1 cellular context compared by ENCODE assay signal in genomic region chr21:42465008-42465878, GRCh38.
TF ChIP-seq lines count a peak whose summit lies in the region.

No MANE protein-coding gene starts in this region.

TF ChIP-seq in GM12878, 131 proteins besides CTCF, POLR2A, EP300 and RAD21 (continued from another document and continues in another):
- TF ChIP-seq BACH1 (IDR thresholded peaks at IDR 0.05; ENCODE audit: borderline replicate concordance), result no peak
- peak; percentile 90 for TF ChIP-seq TCF12 (IDR thresholded peaks at IDR 0.05; ENCODE audit: low read depth, low read length)
- TF ChIP-seq ATF7 (IDR thresholded peaks at IDR 0.05; ENCODE audit: low read depth), result peak; percentile 34; the same call in 1 of the 2 replicates
- TF ChIP-seq GATAD2B (conservative IDR thresholded peaks at IDR 0.05; ENCODE audit: low read depth), result peak; percentile 92
- TF ChIP-seq SMC3 (IDR thresholded peaks at IDR 0.05; ENCODE audit: borderline replicate concordance, low read length), result 0 out of 2 replicates have a peak, but pooled peaks have one; percentile 2
- no peak for TF ChIP-seq HDAC6 (IDR thresholded peaks at IDR 0.05; ENCODE audit: unreplicated experiment)
- TF ChIP-seq ZBTB4 (CRISPR knock-in tag; IDR thresholded peaks at IDR 0.05), result no peak
- TF ChIP-seq FOXM1 (IDR thresholded peaks at IDR 0.05; ENCODE audit: low read depth, low read length), result no peak
- TF ChIP-seq ZBTB40 (IDR thresholded peaks at IDR 0.05; ENCODE audit: borderline replicate concordance), result no peak
- peak; percentile 85; the same call in 1 of the 2 replicates for TF ChIP-seq DPF2 (IDR thresholded peaks at IDR 0.05)
- no peak for TF ChIP-seq SP1 (IDR thresholded peaks at IDR 0.05; ENCODE audit: low read depth, low read length)
- TF ChIP-seq E2F4 (IDR thresholded peaks at IDR 0.05; ENCODE audit: low read depth, low read length), result no peak
- TF ChIP-seq JUND (IDR thresholded peaks at IDR 0.05; ENCODE audit: low read depth, low read length), result no peak
- TF ChIP-seq SMAD5 (IDR thresholded peaks at IDR 0.05; ENCODE audit: low read depth), result no peak
- TF ChIP-seq CBFB (IDR thresholded peaks at IDR 0.05; ENCODE audit: low read depth), result peak; percentile 90; the same call in 1 of the 2 replicates
- TF ChIP-seq YBX1 (IDR thresholded peaks at IDR 0.05), result no peak
- no peak for TF ChIP-seq ZNF207 (IDR thresholded peaks at IDR 0.05; ENCODE audit: borderline replicate concordance)
- TF ChIP-seq SIN3A (IDR thresholded peaks at IDR 0.05; ENCODE audit: low read depth, low read length), result no peak
- TF ChIP-seq ZNF24 (IDR thresholded peaks at IDR 0.05), result no peak
- no peak for TF ChIP-seq KLF5 (IDR thresholded peaks at IDR 0.05; ENCODE audit: partially characterized antibody)
- TF ChIP-seq CREM (IDR thresholded peaks at IDR 0.05; ENCODE audit: low read depth), result no peak
- no peak for TF ChIP-seq JUNB (IDR thresholded peaks at IDR 0.05)
- no peak for TF ChIP-seq ZZZ3 (IDR thresholded peaks at IDR 0.05; ENCODE audit: control insufficient read depth, insufficient read length, low read depth)
- no peak for TF ChIP-seq MYB (IDR thresholded peaks at IDR 0.05; ENCODE audit: borderline replicate concordance, low read depth, low read length)
- TF ChIP-seq PRDM15 (CRISPR knock-in tag; IDR thresholded peaks at IDR 0.05), result peak; percentile 26; the same call in 1 of the 2 replicates
- TF ChIP-seq POU2F2 (IDR thresholded peaks at IDR 0.05; ENCODE audit: borderline replicate concordance, low read depth, low read length), result no peak
- TF ChIP-seq USF1 (IDR thresholded peaks at IDR 0.05; ENCODE audit: borderline replicate concordance, extremely low read length, insufficient read depth, low read depth, low read length), result no peak
- TF ChIP-seq USF2 (IDR thresholded peaks at IDR 0.05; ENCODE audit: borderline replicate concordance, low read depth, low read length), result no peak
- no peak for TF ChIP-seq E2F8 (IDR thresholded peaks at IDR 0.05; ENCODE audit: low read depth, partially characterized antibody)
- no peak for TF ChIP-seq KDM1A (IDR thresholded peaks at IDR 0.05; ENCODE audit: borderline replicate concordance)
- TF ChIP-seq PML (IDR thresholded peaks at IDR 0.05; ENCODE audit: low read length), result no peak
- TF ChIP-seq ZBTB33 (IDR thresholded peaks at IDR 0.05), result no peak
- peak; percentile 94 to 96 for TF ChIP-seq IKZF2 (IDR thresholded peaks at IDR 0.05)
- TF ChIP-seq TCF3 (IDR thresholded peaks at IDR 0.05; ENCODE audit: borderline replicate concordance, insufficient read depth, low read depth, low read length), result 0 out of 2 replicates have a peak, but pooled peaks have one; percentile 50
- TF ChIP-seq ZNF274 (IDR thresholded peaks at IDR 0.05; ENCODE audit: insufficient read depth, insufficient read length), result no peak
- TF ChIP-seq BCL11A (IDR thresholded peaks at IDR 0.05; ENCODE audit: low read depth, low read length), result peak; percentile 9; the same call in 1 of the 2 replicates
- TF ChIP-seq LARP7 (IDR thresholded peaks at IDR 0.05), result no peak
- TF ChIP-seq ZBTB11 (CRISPR knock-in tag; IDR thresholded peaks at IDR 0.05), result no peak
